Comparison of ENCODE assay signal across 1 cellular context in the genomic region with DNA sequence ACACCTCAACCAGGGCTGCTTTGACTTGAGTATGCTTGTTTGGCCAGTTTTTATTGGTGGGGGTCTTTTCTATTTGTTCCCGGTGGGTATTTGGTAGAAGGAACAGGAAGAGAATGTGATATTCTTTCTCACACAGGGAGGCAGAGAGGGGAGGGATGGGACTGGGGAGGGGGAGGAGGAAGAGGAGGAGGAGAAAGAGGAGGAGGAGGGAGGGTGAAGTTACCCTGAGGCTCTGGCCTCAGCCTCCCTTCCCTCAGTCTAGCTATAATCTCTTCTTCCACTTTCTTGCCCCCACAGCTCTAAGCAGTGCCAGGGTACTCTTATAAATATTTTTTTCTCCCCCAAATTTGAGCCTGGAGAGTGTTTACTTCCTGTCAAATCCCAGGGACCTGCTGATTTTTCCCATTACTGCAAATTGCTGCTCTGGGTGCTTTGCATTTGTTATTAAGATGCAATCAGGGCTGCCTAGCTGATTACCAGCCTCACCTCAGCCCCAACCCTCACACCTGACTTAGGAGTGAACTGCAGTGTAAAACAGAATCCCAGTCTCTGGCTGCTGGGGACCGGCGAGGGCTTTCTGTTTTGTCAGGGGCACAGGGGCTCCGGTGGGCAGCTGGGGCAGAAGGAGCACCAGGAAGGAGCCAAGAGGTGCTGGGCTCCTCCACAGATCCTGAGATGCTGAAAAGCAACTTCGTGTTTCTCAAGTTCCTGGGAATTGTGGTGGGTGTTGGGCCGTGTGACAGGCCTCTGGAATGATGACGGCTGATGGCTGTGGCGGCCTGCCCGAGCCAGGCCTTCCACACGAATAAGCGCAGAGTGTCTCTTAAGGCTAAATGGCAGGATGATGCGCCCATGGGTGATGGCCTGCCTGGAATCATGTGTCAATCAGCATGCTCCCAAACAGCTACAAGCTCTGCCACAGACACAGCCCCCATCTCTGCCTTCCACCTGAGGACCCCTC.
TF ChIP-seq lines count a peak whose summit lies in the region.

No MANE protein-coding gene starts in this region.

TF ChIP-seq in GM23338, 12 proteins besides CTCF, POLR2A, EP300 and RAD21:
- TF ChIP-seq, protein P1, sequence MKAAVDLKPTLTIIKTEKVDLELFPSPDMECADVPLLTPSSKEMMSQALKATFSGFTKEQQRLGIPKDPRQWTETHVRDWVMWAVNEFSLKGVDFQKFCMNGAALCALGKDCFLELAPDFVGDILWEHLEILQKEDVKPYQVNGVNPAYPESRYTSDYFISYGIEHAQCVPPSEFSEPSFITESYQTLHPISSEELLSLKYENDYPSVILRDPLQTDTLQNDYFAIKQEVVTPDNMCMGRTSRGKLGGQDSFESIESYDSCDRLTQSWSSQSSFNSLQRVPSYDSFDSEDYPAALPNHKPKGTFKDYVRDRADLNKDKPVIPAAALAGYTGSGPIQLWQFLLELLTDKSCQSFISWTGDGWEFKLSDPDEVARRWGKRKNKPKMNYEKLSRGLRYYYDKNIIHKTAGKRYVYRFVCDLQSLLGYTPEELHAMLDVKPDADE (IDR thresholded peaks at IDR 0.05) = no peak
- TF ChIP-seq, protein P2, sequence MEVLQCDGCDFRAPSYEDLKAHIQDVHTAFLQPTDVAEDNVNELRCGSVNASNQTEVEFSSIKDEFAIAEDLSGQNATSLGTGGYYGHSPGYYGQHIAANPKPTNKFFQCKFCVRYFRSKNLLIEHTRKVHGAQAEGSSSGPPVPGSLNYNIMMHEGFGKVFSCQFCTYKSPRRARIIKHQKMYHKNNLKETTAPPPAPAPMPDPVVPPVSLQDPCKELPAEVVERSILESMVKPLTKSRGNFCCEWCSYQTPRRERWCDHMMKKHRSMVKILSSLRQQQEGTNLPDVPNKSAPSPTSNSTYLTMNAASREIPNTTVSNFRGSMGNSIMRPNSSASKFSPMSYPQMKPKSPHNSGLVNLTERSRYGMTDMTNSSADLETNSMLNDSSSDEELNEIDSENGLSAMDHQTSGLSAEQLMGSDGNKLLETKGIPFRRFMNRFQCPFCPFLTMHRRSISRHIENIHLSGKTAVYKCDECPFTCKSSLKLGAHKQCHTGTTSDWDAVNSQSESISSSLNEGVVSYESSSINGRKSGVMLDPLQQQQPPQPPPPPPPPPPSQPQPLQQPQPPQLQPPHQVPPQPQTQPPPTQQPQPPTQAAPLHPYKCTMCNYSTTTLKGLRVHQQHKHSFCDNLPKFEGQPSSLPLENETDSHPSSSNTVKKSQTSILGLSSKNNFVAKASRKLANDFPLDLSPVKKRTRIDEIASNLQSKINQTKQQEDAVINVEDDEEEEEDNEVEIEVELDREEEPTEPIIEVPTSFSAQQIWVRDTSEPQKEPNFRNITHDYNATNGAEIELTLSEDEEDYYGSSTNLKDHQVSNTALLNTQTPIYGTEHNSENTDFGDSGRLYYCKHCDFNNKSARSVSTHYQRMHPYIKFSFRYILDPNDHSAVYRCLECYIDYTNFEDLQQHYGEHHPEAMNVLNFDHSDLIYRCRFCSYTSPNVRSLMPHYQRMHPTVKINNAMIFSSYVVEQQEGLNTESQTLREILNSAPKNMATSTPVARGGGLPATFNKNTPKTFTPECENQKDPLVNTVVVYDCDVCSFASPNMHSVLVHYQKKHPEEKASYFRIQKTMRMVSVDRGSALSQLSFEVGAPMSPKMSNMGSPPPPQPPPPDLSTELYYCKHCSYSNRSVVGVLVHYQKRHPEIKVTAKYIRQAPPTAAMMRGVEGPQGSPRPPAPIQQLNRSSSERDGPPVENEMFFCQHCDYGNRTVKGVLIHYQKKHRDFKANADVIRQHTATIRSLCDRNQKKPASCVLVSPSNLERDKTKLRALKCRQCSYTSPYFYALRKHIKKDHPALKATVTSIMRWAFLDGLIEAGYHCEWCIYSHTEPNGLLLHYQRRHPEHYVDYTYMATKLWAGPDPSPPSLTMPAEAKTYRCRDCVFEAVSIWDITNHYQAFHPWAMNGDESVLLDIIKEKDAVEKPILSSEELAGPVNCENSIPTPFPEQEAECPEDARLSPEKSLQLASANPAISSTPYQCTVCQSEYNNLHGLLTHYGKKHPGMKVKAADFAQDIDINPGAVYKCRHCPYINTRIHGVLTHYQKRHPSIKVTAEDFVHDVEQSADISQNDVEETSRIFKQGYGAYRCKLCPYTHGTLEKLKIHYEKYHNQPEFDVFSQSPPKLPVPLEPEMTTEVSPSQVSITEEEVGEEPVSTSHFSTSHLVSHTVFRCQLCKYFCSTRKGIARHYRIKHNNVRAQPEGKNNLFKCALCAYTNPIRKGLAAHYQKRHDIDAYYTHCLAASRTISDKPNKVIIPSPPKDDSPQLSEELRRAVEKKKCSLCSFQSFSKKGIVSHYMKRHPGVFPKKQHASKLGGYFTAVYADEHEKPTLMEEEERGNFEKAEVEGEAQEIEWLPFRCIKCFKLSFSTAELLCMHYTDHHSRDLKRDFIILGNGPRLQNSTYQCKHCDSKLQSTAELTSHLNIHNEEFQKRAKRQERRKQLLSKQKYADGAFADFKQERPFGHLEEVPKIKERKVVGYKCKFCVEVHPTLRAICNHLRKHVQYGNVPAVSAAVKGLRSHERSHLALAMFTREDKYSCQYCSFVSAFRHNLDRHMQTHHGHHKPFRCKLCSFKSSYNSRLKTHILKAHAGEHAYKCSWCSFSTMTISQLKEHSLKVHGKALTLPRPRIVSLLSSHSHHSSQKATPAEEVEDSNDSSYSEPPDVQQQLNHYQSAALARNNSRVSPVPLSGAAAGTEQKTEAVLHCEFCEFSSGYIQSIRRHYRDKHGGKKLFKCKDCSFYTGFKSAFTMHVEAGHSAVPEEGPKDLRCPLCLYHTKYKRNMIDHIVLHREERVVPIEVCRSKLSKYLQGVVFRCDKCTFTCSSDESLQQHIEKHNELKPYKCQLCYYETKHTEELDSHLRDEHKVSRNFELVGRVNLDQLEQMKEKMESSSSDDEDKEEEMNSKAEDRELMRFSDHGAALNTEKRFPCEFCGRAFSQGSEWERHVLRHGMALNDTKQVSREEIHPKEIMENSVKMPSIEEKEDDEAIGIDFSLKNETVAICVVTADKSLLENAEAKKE (CRISPR knock-in tag; IDR thresholded peaks at IDR 0.05) = no peak
- TF ChIP-seq JUNB (IDR thresholded peaks at IDR 0.05; ENCODE audit: unreplicated experiment) (no peak), EZH2phosphoT487 (IDR thresholded peaks at IDR 0.05; ENCODE audit: unreplicated experiment) (no peak), EZH2 (IDR thresholded peaks at IDR 0.05; ENCODE audit: low read depth, unreplicated experiment) (no peak), POLR2AphosphoS5 (IDR thresholded peaks at IDR 0.05; ENCODE audit: low read depth) (no peak), ZNF114 (CRISPR knock-in tag; IDR thresholded peaks at IDR 0.05) (no peak), CREB1 (CRISPR knock-in tag; IDR thresholded peaks at IDR 0.05; ENCODE audit: low read depth) (no peak), ZNF331 (CRISPR knock-in tag; IDR thresholded peaks at IDR 0.05; ENCODE audit: low read depth) (no peak), STAT1 (IDR thresholded peaks at IDR 0.05; ENCODE audit: unreplicated experiment) (no peak), NANOG (IDR thresholded peaks at IDR 0.05; ENCODE audit: borderline replicate concordance) (no peak)
- TF ChIP-seq, protein P3, sequence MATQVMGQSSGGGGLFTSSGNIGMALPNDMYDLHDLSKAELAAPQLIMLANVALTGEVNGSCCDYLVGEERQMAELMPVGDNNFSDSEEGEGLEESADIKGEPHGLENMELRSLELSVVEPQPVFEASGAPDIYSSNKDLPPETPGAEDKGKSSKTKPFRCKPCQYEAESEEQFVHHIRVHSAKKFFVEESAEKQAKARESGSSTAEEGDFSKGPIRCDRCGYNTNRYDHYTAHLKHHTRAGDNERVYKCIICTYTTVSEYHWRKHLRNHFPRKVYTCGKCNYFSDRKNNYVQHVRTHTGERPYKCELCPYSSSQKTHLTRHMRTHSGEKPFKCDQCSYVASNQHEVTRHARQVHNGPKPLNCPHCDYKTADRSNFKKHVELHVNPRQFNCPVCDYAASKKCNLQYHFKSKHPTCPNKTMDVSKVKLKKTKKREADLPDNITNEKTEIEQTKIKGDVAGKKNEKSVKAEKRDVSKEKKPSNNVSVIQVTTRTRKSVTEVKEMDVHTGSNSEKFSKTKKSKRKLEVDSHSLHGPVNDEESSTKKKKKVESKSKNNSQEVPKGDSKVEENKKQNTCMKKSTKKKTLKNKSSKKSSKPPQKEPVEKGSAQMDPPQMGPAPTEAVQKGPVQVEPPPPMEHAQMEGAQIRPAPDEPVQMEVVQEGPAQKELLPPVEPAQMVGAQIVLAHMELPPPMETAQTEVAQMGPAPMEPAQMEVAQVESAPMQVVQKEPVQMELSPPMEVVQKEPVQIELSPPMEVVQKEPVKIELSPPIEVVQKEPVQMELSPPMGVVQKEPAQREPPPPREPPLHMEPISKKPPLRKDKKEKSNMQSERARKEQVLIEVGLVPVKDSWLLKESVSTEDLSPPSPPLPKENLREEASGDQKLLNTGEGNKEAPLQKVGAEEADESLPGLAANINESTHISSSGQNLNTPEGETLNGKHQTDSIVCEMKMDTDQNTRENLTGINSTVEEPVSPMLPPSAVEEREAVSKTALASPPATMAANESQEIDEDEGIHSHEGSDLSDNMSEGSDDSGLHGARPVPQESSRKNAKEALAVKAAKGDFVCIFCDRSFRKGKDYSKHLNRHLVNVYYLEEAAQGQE (IDR thresholded peaks at IDR 0.05; ENCODE audit: unreplicated experiment) = no peak
